Comparison of ENCODE assay signal across 8 cellular contexts in genomic region chr9:119289740-119290139, GRCh38.
DNase-seq lines count a peak whose midpoint lies in the region; ATAC-seq, FAIRE-seq and TF ChIP-seq lines count a peak whose summit lies in the region.

No MANE protein-coding gene starts in this region.

- DNase-seq in BE2C, result peak; percentile 62
- peak; percentile 10 for DNase-seq in NCI-H226
- peak; percentile 73 for DNase-seq in astrocyte of the hippocampus (ENCODE audit: low read depth, low spot score)
- DNase-seq in keratinocyte (ENCODE audit: low read depth, low spot score), result no peak
- DNase-seq in upper lobe of right lung, result no peak

- no peak overlapping the region for H3K27ac ChIP-seq in keratinocyte (ENCODE audit: control insufficient read depth, insufficient read depth, low read length)
- no peak overlapping the region for H3K27ac ChIP-seq in upper lobe of right lung

- no peak for FAIRE-seq in keratinocyte (lab: Jason Lieb, UNC)

- peak; percentile 78 for TF ChIP-seq CTCF in BE2C (IDR thresholded peaks at IDR 0.05; ENCODE audit: low read depth, low read length)
- TF ChIP-seq CTCF in keratinocyte (optimal IDR thresholded peaks at IDR 0.05 in 1 of 3, IDR thresholded peaks at IDR 0.05 in 1 of 3, conservative IDR thresholded peaks at IDR 0.05 in 1 of 3; ENCODE audit: extremely low read depth in 1 of 3, insufficient read depth in 2 of 3, low read length in 3 of 3), result peak; percentile 36 to 60 (median 50)
- peak; percentile 79 for TF ChIP-seq CTCF in upper lobe of right lung (IDR thresholded peaks at IDR 0.05)

- intact Hi-C loops in upper lobe of right lung (cut with DNase I), result no loop called here

- no peak overlapping the region for H3K4me3 ChIP-seq in BE2C (ENCODE audit: low read depth, low read length)
- H3K4me3 ChIP-seq in keratinocyte (ENCODE audit: control insufficient read depth in 2 of 3, extremely low read depth in 1 of 3, insufficient read depth in 2 of 3, low read depth in 1 of 3, low read length in 3 of 3), result no peak overlapping the region
- H3K4me3 ChIP-seq in upper lobe of right lung, result no peak overlapping the region

- H3K4me1 ChIP-seq in BE2C (no peaks in the 10 kb centered on the region), keratinocyte (ENCODE audit: control insufficient read depth, extremely low read depth, insufficient read depth, low read length) (no peaks in the 10 kb centered on the region), upper lobe of right lung (no peaks in the 10 kb centered on the region)

- no peak overlapping the region for H2AFZ ChIP-seq in keratinocyte (ENCODE audit: control insufficient read depth, low read length)

- no peaks in the 10 kb centered on the region for H4K20me1 ChIP-seq in keratinocyte (ENCODE audit: control insufficient read depth, extremely low read depth, insufficient read depth, low read length)

- no peaks in the 10 kb centered on the region for H3K9me1 ChIP-seq in keratinocyte (ENCODE audit: control insufficient read depth, extremely low read depth, insufficient read depth, low read length)

- dilution Hi-C loops in keratinocyte (cut with MboI; ENCODE audit: extremely low pct_ligation_motif_present, low sequenced_read_pairs), result no loop called here

- H3K79me2 ChIP-seq in keratinocyte (ENCODE audit: control insufficient read depth, insufficient read depth, low read length), result no peaks in the 10 kb centered on the region

- peak; percentile 92 for ATAC-seq in GM18498 (IDR thresholded peaks at IDR 0.05; ENCODE audit: unreplicated experiment)
- ATAC-seq in HG02938 (IDR thresholded peaks at IDR 0.05; ENCODE audit: unreplicated experiment), result peak; percentile 94
- peak; percentile 85 for ATAC-seq in upper lobe of right lung
- ATAC-seq in GM21528 (IDR thresholded peaks at IDR 0.05; ENCODE audit: low FRiP score, unreplicated experiment), result no peak

- no peak overlapping the region for H3K4me2 ChIP-seq in keratinocyte (ENCODE audit: control insufficient read depth, extremely low read depth, insufficient read depth, low read depth, low read length)

- H3K9me3 ChIP-seq in BE2C (no peaks in the 10 kb centered on the region), keratinocyte (ENCODE audit: control insufficient read depth, low read depth, low read length) (no peaks in the 10 kb centered on the region), upper lobe of right lung (no peaks in the 10 kb centered on the region)

- no peaks in the 10 kb centered on the region for H3K36me3 ChIP-seq in BE2C
- no peaks in the 10 kb centered on the region for H3K36me3 ChIP-seq in keratinocyte (ENCODE audit: control insufficient read depth in 2 of 2, extremely low read depth in 1 of 2, insufficient read depth in 2 of 2, low read length in 2 of 2)
- H3K36me3 ChIP-seq in upper lobe of right lung, result no peaks in the 10 kb centered on the region

- H3K27me3 ChIP-seq in BE2C (no peaks in the 10 kb centered on the region), keratinocyte (ENCODE audit: control insufficient read depth, extremely low read depth, insufficient read depth, low read length) (no peaks in the 10 kb centered on the region), upper lobe of right lung (peaks cover 7% of the 10 kb centered on the region)

- no peak overlapping the region for H3K9ac ChIP-seq in keratinocyte (ENCODE audit: control insufficient read depth, extremely low read depth, insufficient read depth, low read length)

Comparison
In these comparisons a context has a peak if more than half of its experiments do, and no peak if none do; other contexts are left out.
1. DNase-seq: peak in BE2C (single experiment), NCI-H226 (single experiment) and astrocyte of the hippocampus (single experiment); none in keratinocyte (single experiment) and upper lobe of right lung (single experiment).
2. Peak in every context shown above with its lines, with median percentiles within 50 percentile points of each other: CTCF ChIP-seq.